9 cellular contexts compared by ENCODE assay signal in genomic region chr16:58882292-58882691, GRCh38.
DNase-seq lines count a peak whose midpoint lies in the region; ATAC-seq and TF ChIP-seq lines count a peak whose summit lies in the region.
"Had no signal": no experiment of that assay in that cellular context is flagged by ENCODE, and none has a peak within 500 bp of the region (broad histone marks: within the 10 kb centered on the region; RNA-seq: fewer than 3 reads in every experiment).

No MANE protein-coding gene starts in this region.

- peaks cover 11 to 15% of the 10 kb centered on the region in 2 donors for H3K4me1 Mint-ChIP-seq in natural killer cell treated with Interleukin-12 subunit alpha and Interleukin-12 subunit beta and Interleukin-15 and Interleukin-18, amount 100 ng/mL, for 72 hours (ENCODE audit: low read depth in 2 of 2)

- peaks cover 4% of the 10 kb centered on the region for H3K9me3 Mint-ChIP-seq in natural killer cell treated with Interleukin-12 subunit alpha and Interleukin-12 subunit beta and Interleukin-15 and Interleukin-18, amount 100 ng/mL, for 72 hours

- H3K4me3 ChIP-seq in HL-60 (replicated peaks; ENCODE audit: insufficient read depth, low read length) (no peak overlapping the region), foreskin fibroblast (ENCODE audit: low read depth in 1 of 2, low read length in 2 of 2) (no peak overlapping the region)

- H3K4me3 Mint-ChIP-seq in natural killer cell treated with Interleukin-12 subunit alpha and Interleukin-12 subunit beta and Interleukin-15 and Interleukin-18, amount 100 ng/mL, for 72 hours, result peak overlapping the region; percentile 26

- H3K27ac Mint-ChIP-seq in natural killer cell treated with Interleukin-12 subunit alpha and Interleukin-12 subunit beta and Interleukin-15 and Interleukin-18, amount 100 ng/mL, for 72 hours, result no peak overlapping the region

- no peak for TF ChIP-seq CTCF in HL-60 (IDR thresholded peaks at IDR 0.05; ENCODE audit: insufficient read depth, low read length)
- TF ChIP-seq CTCF in foreskin fibroblast (IDR thresholded peaks at IDR 0.05; ENCODE audit: low read depth, low read length), result no peak

- ATAC-seq in GM19025 (IDR thresholded peaks at IDR 0.05; ENCODE audit: low read depth, unreplicated experiment) (peak; percentile 86), HG02678 (IDR thresholded peaks at IDR 0.05; ENCODE audit: unreplicated experiment) (peak; percentile 94)
- peak; percentile 67 to 93 for ATAC-seq in natural killer cell treated with Interleukin-12 subunit alpha and Interleukin-12 subunit beta and Interleukin-15 and Interleukin-18, amount 100 ng/mL, for 72 hours

- H3K27ac ChIP-seq in HL-60 (replicated peaks), result peak overlapping the region; percentile 69

- H3K27me3 Mint-ChIP-seq in natural killer cell treated with Interleukin-12 subunit alpha and Interleukin-12 subunit beta and Interleukin-15 and Interleukin-18, amount 100 ng/mL, for 72 hours, result peaks cover 7 to 11% of the 10 kb centered on the region in 2 donors

- H3K27me3 ChIP-seq in HL-60 (ENCODE audit: insufficient read depth, poor library complexity, severe bottlenecking), result no peaks in the 10 kb centered on the region

- peak; percentile 53 to 88 for DNase-seq in HL-60 (ENCODE audit: low read depth in 1 of 2, low spot score in 1 of 2)
- DNase-seq in natural killer cell treated with Interleukin-12 subunit alpha and Interleukin-12 subunit beta and Interleukin-15 and Interleukin-18, amount 100 ng/mL, for 72 hours (ENCODE audit: low spot score), result no peak
- no peak for DNase-seq in foreskin fibroblast
- no peak for DNase-seq in iPS-NIHi11 (ENCODE audit: low spot score)
- DNase-seq in AG08395 (ENCODE audit: low spot score), result no peak
- no peak for DNase-seq in amniotic stem cell (lab: John Stamatoyannopoulos, UW)
- DNase-seq: NCI-H187 treated with DMSO at 0.1 percent for 48 hours had no signal

- no peaks in the 10 kb centered on the region for H3K36me3 Mint-ChIP-seq in natural killer cell treated with Interleukin-12 subunit alpha and Interleukin-12 subunit beta and Interleukin-15 and Interleukin-18, amount 100 ng/mL, for 72 hours

Comparison
In these comparisons a context has a peak if more than half of its experiments do, and no peak if none do; other contexts are left out.
1. DNase-seq: peak in HL-60 (2 of 2); none in natural killer cell treated with Interleukin-12 subunit alpha and Interleukin-12 subunit beta and Interleukin-15 and Interleukin-18, amount 100 ng/mL, for 72 hours (single experiment), foreskin fibroblast (0 of 2), iPS-NIHi11 (single experiment), AG08395 (single experiment) and amniotic stem cell (single experiment).
2. Peak in every context shown above with its lines, with median percentiles within 50 percentile points of each other: ATAC-seq.